ENCODE assay signal across 8 cellular contexts in the genomic region with DNA sequence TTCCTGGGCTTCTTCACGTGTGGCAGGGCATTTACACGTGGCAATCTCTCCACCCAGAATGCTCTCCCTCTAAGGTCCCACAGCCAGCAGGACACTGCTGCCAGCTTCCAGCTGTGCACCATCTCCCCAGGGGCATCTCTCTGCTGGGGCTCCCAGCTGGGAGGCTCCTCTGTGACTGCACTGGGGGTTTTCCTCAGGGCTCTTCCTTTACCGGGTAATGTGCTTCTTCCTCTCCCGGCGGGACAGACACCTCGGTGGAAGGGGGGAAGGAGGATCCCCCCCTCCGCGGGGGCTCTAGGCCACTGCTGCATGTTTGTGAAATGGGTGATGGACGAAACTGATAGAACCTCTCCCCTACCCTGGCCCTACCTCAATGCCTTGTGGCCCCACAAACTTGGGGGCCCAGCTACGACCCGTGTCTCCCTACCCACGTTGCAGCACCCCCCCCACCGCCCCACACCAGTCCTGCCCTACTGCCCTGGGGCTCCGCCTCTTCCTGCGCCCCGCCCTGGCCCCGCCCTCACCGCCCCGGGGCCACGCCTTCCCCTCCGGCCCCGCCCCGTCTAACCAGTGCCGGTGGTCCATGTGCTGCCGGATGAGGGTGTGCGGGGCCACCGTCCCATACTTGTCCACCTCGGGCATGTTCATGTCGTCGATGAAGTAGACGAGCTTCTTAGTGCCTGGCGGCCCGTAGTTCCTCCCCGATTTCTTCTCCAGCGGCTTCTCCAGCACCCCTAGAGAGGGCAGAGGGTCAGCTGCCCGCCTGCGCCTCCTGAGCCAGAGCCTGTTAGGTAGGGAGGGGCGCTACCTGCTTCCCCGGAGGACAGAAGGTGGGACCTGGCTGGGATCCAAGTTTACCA.
DNase-seq lines count a peak whose midpoint lies in the region; ATAC-seq and TF ChIP-seq lines count a peak whose summit lies in the region.

No MANE protein-coding gene starts in this region.

- H3K4me3 ChIP-seq in gastrocnemius medialis: peak overlapping the region in 1 of 4 donors; percentile 13

- DNase-seq in activated gamma-delta T cell treated with Interleukin-2 at 50 U/mL for 16 hours (peak; percentile 52), activated gamma-delta T cell (lab: John Stamatoyannopoulos, UW) (no peak), SHP77 treated with DMSO at 0.1 percent for 48 hours (lab: John Stamatoyannopoulos, UW) (peak; percentile 41), left kidney (ENCODE audit: low read depth, low spot score) (peak; percentile 57), gastrocnemius medialis (no peak)
- DNase-seq in activated naive CD8-positive, alpha-beta T cell treated with anti-CD3 and anti-CD28 coated beads, Interleukin-2, amount 50 U/mL, for 24 hours: peak; percentile 80
- DNase-seq in stimulated activated CD8-positive, alpha-beta memory T cell treated with anti-CD3 and anti-CD28 coated beads, Interleukin-4, amount 100 ng/mL, for 24 hours (ENCODE audit: low read depth): peak; percentile 60

- peaks cover 6% of the 10 kb centered on the region for H3K4me1 Mint-ChIP-seq in activated naive CD8-positive, alpha-beta T cell treated with anti-CD3 and anti-CD28 coated beads, Interleukin-2, amount 50 U/mL, for 24 hours

- peak; percentile 92 for ATAC-seq in activated naive CD8-positive, alpha-beta T cell treated with anti-CD3 and anti-CD28 coated beads, Interleukin-2, amount 50 U/mL, for 24 hours
- no peak for ATAC-seq in HG03139 (IDR thresholded peaks at IDR 0.05; ENCODE audit: unreplicated experiment)
- ATAC-seq in gastrocnemius medialis: no peak

- no peaks in the 10 kb centered on the region for H3K36me3 ChIP-seq in gastrocnemius medialis

- no peak for TF ChIP-seq POLR2A in gastrocnemius medialis (IDR thresholded peaks at IDR 0.05)

- in situ Hi-C loops in gastrocnemius medialis (cut with MboI; ENCODE audit: low sequenced_read_pairs in 4 of 4): loop anchor here in 2 of 4 donors (25.0 kb wide), 1 partner anchor 328 kb away; no protein-coding TSS in a partner anchor

- peaks cover 8% of the 10 kb centered on the region for H3K27me3 Mint-ChIP-seq in activated naive CD8-positive, alpha-beta T cell treated with anti-CD3 and anti-CD28 coated beads, Interleukin-2, amount 50 U/mL, for 24 hours

- H3K4me3 Mint-ChIP-seq in activated naive CD8-positive, alpha-beta T cell treated with anti-CD3 and anti-CD28 coated beads, Interleukin-2, amount 50 U/mL, for 24 hours: peak overlapping the region; percentile 79

- no peaks in the 10 kb centered on the region for H3K4me1 ChIP-seq in gastrocnemius medialis

- intact Hi-C loops in gastrocnemius medialis (cut with DNase I; ENCODE audit: low total_unique reads): no loop called here

- no peaks in the 10 kb centered on the region for H3K36me3 Mint-ChIP-seq in activated naive CD8-positive, alpha-beta T cell treated with anti-CD3 and anti-CD28 coated beads, Interleukin-2, amount 50 U/mL, for 24 hours (ENCODE audit: low read depth)

- H3K27ac Mint-ChIP-seq in activated naive CD8-positive, alpha-beta T cell treated with anti-CD3 and anti-CD28 coated beads, Interleukin-2, amount 50 U/mL, for 24 hours: peak overlapping the region; percentile 19

- no peak overlapping the region for H3K27ac ChIP-seq in gastrocnemius medialis

- H3K27me3 ChIP-seq in gastrocnemius medialis: peaks cover 3 to 8% (median 3%) of the 10 kb centered on the region in 3 donors

- TF ChIP-seq CTCF in gastrocnemius medialis (IDR thresholded peaks at IDR 0.05 in 4 of 5, conservative IDR thresholded peaks at IDR 0.05 in 1 of 5): no peak

- no peaks in the 10 kb centered on the region for H3K9me3 ChIP-seq in gastrocnemius medialis

- no peaks in the 10 kb centered on the region for H3K9me3 Mint-ChIP-seq in activated naive CD8-positive, alpha-beta T cell treated with anti-CD3 and anti-CD28 coated beads, Interleukin-2, amount 50 U/mL, for 24 hours

Comparison
In these comparisons a context has a peak if more than half of its experiments do, and no peak if none do; other contexts are left out.
1. DNase-seq: peak in activated gamma-delta T cell treated with Interleukin-2 at 50 U/mL for 16 hours (single experiment), SHP77 treated with DMSO at 0.1 percent for 48 hours (single experiment), activated naive CD8-positive, alpha-beta T cell treated with anti-CD3 and anti-CD28 coated beads, Interleukin-2, amount 50 U/mL, for 24 hours (single experiment), left kidney (single experiment) and stimulated activated CD8-positive, alpha-beta memory T cell treated with anti-CD3 and anti-CD28 coated beads, Interleukin-4, amount 100 ng/mL, for 24 hours (single experiment); none in activated gamma-delta T cell (single experiment) and gastrocnemius medialis (0 of 2).